Comparison of ENCODE assay signal across 18 cellular contexts in genomic region chr12:81114241-81114640, GRCh38. TPM values are rescaled to one million over a fixed set of nuclear protein-coding genes. Genes with fewer than 3 reads are reported as not detected.
DNase-seq lines count a peak whose midpoint lies in the region; TF ChIP-seq lines count a peak whose summit lies in the region.
"Had no signal": no experiment of that assay in that cellular context is flagged by ENCODE, and none has a peak within 500 bp of the region (broad histone marks: within the 10 kb centered on the region; RNA-seq: fewer than 3 reads in every experiment).

No MANE protein-coding gene starts in this region.

- H3K4me3 Mint-ChIP-seq in glutamatergic neuron (ENCODE audit: unreplicated experiment) = no peak overlapping the region
- H3K4me3 Mint-ChIP-seq: CD4-positive, alpha-beta T cell had no signal

- intact Hi-C loops in head of caudate nucleus (cut with DNase I) = no loop called here

- peak; percentile 41 for DNase-seq in DMS53 (lab: John Stamatoyannopoulos, UW)
- no peak for DNase-seq in DMS53 treated with DMSO at 0.1 percent for 48 hours (lab: John Stamatoyannopoulos, UW; ENCODE audit: unreplicated experiment)
- DNase-seq in DMS 273 (lab: John Stamatoyannopoulos, UW; ENCODE audit: unreplicated experiment) = peak; percentile 46
- peak; percentile 68 to 87 for DNase-seq in NCI-H524 (lab: John Stamatoyannopoulos, UW)
- no peak for DNase-seq in glutamatergic neuron
- DNase-seq in head of caudate nucleus = no peak
- no peak for DNase-seq in NCI-H1930 (lab: John Stamatoyannopoulos, UW)
- no peak for DNase-seq in NCI-H510A treated with DMSO at 0.1 percent for 48 hours (lab: John Stamatoyannopoulos, UW)
- DNase-seq: AML-193; Calu3; CD4-positive, alpha-beta T cell; DMS153; DND-41; EL; GM23248; IMR-90 had no signal

- peaks cover 9% of the 10 kb centered on the region for H3K9me3 Mint-ChIP-seq in glutamatergic neuron (ENCODE audit: unreplicated experiment)

- peak overlapping the region; percentile 85 for H3K27ac Mint-ChIP-seq in glutamatergic neuron (ENCODE audit: unreplicated experiment)
- H3K27ac Mint-ChIP-seq: CD4-positive, alpha-beta T cell had no signal

- H3K27me3 Mint-ChIP-seq in glutamatergic neuron (ENCODE audit: unreplicated experiment) = peaks cover 2% of the 10 kb centered on the region
- H3K27me3 Mint-ChIP-seq: CD4-positive, alpha-beta T cell had no signal

- H3K4me1 Mint-ChIP-seq in glutamatergic neuron (ENCODE audit: low read depth, unreplicated experiment) = peaks cover 26% of the 10 kb centered on the region

- no peak for TF ChIP-seq CTCF in glutamatergic neuron (IDR thresholded peaks at IDR 0.05; ENCODE audit: partially characterized antibody, unreplicated experiment)

- peaks cover 8% of the 10 kb centered on the region for H3K36me3 Mint-ChIP-seq in glutamatergic neuron (ENCODE audit: unreplicated experiment)

RNA-seq across cellular contexts. Expression of gene ACSS3, which starts 36.4 kb away (rescaled TPM):
- total RNA-seq in glutamatergic neuron (ENCODE audit: unreplicated experiment) = 3.6 TPM
- total RNA-seq: CD4-positive, alpha-beta T cell; G401; HT1080 had no signal

Comparison
In these comparisons a context has a peak if more than half of its experiments do, and no peak if none do; other contexts are left out.
1. DNase-seq: peak in DMS53 (single experiment), DMS 273 (single experiment) and NCI-H524 (2 of 2); none in DMS53 treated with DMSO at 0.1 percent for 48 hours (single experiment), glutamatergic neuron (single experiment), head of caudate nucleus (0 of 42), NCI-H1930 (0 of 2) and NCI-H510A treated with DMSO at 0.1 percent for 48 hours (single experiment).